ENCODE assay signal across 1 cellular context in the genomic region with DNA sequence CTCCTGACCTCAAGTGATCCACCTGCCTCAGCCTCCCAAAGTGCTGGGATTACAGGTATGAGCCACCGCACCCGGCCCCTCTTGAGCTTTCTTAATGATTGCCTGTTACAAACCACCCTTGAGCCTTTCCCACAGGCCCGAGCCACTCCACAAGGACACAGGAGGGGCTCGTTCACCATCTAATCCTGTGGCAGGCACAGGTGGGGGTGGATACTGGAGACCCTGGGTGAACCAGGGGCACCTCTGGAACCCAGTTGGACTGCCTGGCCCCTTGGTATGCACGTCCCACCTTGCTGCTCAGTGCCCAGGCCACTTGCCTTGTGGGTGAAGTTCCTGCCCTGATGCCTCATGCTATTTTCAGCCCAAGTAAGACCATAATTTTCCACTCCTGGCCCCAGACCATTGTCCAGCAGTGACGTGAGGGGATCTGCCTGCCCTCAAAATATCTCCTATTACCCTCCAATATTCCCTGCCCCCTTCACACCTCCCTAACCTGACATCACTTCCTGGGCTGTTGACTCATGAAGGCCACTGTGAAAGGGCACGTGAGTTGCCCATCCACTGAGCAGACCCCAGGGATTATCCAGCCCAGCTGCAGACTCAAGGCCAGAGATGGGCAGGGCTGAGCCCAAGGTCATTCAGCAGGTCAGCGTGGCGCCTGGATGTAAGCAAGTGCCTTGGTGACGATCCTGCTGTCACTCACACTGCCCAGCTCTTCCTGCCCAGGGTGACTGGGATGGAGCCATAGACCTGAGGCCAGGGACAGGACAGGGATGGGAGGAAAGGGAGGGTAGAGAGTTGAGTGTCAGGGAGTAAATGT.
TF ChIP-seq lines count a peak whose summit lies in the region.

No MANE protein-coding gene starts in this region.

TF ChIP-seq in HepG2, 621 proteins besides CTCF, POLR2A, EP300 and RAD21 (continued from another document and continues in another):
- TF ChIP-seq, protein P1, sequence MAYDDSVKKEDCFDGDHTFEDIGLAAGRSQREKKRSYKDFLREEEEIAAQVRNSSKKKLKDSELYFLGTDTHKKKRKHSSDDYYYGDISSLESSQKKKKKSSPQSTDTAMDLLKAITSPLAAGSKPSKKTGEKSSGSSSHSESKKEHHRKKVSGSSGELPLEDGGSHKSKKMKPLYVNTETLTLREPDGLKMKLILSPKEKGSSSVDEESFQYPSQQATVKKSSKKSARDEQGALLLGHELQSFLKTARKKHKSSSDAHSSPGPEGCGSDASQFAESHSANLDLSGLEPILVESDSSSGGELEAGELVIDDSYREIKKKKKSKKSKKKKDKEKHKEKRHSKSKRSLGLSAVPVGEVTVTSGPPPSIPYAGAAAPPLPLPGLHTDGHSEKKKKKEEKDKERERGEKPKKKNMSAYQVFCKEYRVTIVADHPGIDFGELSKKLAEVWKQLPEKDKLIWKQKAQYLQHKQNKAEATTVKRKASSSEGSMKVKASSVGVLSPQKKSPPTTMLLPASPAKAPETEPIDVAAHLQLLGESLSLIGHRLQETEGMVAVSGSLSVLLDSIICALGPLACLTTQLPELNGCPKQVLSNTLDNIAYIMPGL (CRISPR knock-in tag; IDR thresholded peaks at IDR 0.05; ENCODE audit: borderline replicate concordance in 1 of 2, low read depth in 1 of 2): no peak
- TF ChIP-seq, protein P2, sequence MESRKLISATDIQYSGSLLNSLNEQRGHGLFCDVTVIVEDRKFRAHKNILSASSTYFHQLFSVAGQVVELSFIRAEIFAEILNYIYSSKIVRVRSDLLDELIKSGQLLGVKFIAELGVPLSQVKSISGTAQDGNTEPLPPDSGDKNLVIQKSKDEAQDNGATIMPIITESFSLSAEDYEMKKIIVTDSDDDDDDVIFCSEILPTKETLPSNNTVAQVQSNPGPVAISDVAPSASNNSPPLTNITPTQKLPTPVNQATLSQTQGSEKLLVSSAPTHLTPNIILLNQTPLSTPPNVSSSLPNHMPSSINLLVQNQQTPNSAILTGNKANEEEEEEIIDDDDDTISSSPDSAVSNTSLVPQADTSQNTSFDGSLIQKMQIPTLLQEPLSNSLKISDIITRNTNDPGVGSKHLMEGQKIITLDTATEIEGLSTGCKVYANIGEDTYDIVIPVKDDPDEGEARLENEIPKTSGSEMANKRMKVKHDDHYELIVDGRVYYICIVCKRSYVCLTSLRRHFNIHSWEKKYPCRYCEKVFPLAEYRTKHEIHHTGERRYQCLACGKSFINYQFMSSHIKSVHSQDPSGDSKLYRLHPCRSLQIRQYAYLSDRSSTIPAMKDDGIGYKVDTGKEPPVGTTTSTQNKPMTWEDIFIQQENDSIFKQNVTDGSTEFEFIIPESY (CRISPR knock-in tag; IDR thresholded peaks at IDR 0.05): no peak
- TF ChIP-seq ATM (IDR thresholded peaks at IDR 0.05; ENCODE audit: borderline replicate concordance) (no peak), ZNF674 (CRISPR knock-in tag; IDR thresholded peaks at IDR 0.05; ENCODE audit: low read depth) (no peak), HNRNPLL (IDR thresholded peaks at IDR 0.05; ENCODE audit: low read depth, low read length, poor library complexity, severe bottlenecking) (no peak), POLR2AphosphoS5 (IDR thresholded peaks at IDR 0.05; ENCODE audit: low read depth, low read length) (no peak), NR2F1 (CRISPR knock-in tag; IDR thresholded peaks at IDR 0.05) (peak; percentile 63 to 73; a peak in 3 of 4 replicates), CEBPG (CRISPR knock-in tag; IDR thresholded peaks at IDR 0.05) (0 out of 2 replicates have a peak, but pooled peaks have one; percentile 17), ZKSCAN5 (CRISPR knock-in tag; IDR thresholded peaks at IDR 0.05) (0 out of 2 replicates have a peak, but pooled peaks have one; percentile 58), MED1 (CRISPR knock-in tag; IDR thresholded peaks at IDR 0.05) (peak; percentile 90), RFX5 (IDR thresholded peaks at IDR 0.05; ENCODE audit: low read depth, low read length) (no peak), ZKSCAN8 (CRISPR knock-in tag; IDR thresholded peaks at IDR 0.05; ENCODE audit: borderline replicate concordance) (no peak; the same call in 1 of the 2 replicates), MTF1 (CRISPR knock-in tag; IDR thresholded peaks at IDR 0.05) (no peak), SP1 (IDR thresholded peaks at IDR 0.05) (no peak), SP1 (CRISPR knock-in tag; IDR thresholded peaks at IDR 0.05) (no peak), KLF6 (CRISPR knock-in tag; IDR thresholded peaks at IDR 0.05) (no peak), NPAS2 (CRISPR knock-in tag; IDR thresholded peaks at IDR 0.05; ENCODE audit: borderline replicate concordance) (no peak), ZNF709 (CRISPR knock-in tag; IDR thresholded peaks at IDR 0.05) (no peak), SATB2 (CRISPR knock-in tag; IDR thresholded peaks at IDR 0.05) (no peak), ARNTL (CRISPR knock-in tag; IDR thresholded peaks at IDR 0.05) (peak; percentile 92), ZNF652 (CRISPR knock-in tag; IDR thresholded peaks at IDR 0.05; ENCODE audit: borderline replicate concordance, low read depth) (no peak), MAFF (IDR thresholded peaks at IDR 0.05; ENCODE audit: low read depth, low read length) (no peak), ZIK1 (CRISPR knock-in tag; IDR thresholded peaks at IDR 0.05; ENCODE audit: borderline replicate concordance, low read depth) (no peak), ZNF232 (CRISPR knock-in tag; IDR thresholded peaks at IDR 0.05; ENCODE audit: borderline replicate concordance) (no peak), ZFAT (CRISPR knock-in tag; conservative IDR thresholded peaks at IDR 0.05) (no peak), ZBTB7A (CRISPR knock-in tag; IDR thresholded peaks at IDR 0.05) (peak; percentile 94), ZSCAN25 (CRISPR knock-in tag; IDR thresholded peaks at IDR 0.05) (peak; percentile 55; the same call in 1 of the 2 replicates), RELA (CRISPR knock-in tag; IDR thresholded peaks at IDR 0.05) (no peak), ZSCAN30 (CRISPR knock-in tag; IDR thresholded peaks at IDR 0.05) (no peak), JUNB (CRISPR knock-in tag; IDR thresholded peaks at IDR 0.05; ENCODE audit: borderline replicate concordance) (no peak; the same call in 1 of the 2 replicates), PITX1 (CRISPR knock-in tag; IDR thresholded peaks at IDR 0.05) (peak; percentile 98)
- TF ChIP-seq, protein P3, sequence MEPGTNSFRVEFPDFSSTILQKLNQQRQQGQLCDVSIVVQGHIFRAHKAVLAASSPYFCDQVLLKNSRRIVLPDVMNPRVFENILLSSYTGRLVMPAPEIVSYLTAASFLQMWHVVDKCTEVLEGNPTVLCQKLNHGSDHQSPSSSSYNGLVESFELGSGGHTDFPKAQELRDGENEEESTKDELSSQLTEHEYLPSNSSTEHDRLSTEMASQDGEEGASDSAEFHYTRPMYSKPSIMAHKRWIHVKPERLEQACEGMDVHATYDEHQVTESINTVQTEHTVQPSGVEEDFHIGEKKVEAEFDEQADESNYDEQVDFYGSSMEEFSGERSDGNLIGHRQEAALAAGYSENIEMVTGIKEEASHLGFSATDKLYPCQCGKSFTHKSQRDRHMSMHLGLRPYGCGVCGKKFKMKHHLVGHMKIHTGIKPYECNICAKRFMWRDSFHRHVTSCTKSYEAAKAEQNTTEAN (CRISPR knock-in tag; conservative IDR thresholded peaks at IDR 0.05): no peak
- TF ChIP-seq, protein P4, sequence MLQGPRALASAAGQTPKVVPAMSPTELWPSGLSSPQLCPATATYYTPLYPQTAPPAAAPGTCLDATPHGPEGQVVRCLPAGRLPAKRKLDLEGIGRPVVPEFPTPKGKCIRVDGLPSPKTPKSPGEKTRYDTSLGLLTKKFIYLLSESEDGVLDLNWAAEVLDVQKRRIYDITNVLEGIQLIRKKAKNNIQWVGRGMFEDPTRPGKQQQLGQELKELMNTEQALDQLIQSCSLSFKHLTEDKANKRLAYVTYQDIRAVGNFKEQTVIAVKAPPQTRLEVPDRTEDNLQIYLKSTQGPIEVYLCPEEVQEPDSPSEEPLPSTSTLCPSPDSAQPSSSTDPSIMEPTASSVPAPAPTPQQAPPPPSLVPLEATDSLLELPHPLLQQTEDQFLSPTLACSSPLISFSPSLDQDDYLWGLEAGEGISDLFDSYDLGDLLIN (CRISPR knock-in tag; IDR thresholded peaks at IDR 0.05; ENCODE audit: borderline replicate concordance): no peak
- TF ChIP-seq, protein P5, sequence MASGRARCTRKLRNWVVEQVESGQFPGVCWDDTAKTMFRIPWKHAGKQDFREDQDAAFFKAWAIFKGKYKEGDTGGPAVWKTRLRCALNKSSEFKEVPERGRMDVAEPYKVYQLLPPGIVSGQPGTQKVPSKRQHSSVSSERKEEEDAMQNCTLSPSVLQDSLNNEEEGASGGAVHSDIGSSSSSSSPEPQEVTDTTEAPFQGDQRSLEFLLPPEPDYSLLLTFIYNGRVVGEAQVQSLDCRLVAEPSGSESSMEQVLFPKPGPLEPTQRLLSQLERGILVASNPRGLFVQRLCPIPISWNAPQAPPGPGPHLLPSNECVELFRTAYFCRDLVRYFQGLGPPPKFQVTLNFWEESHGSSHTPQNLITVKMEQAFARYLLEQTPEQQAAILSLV (CRISPR knock-in tag; IDR thresholded peaks at IDR 0.05; ENCODE audit: borderline replicate concordance): peak; percentile 53; the same call in 1 of the 2 replicates
- TF ChIP-seq, protein P6, sequence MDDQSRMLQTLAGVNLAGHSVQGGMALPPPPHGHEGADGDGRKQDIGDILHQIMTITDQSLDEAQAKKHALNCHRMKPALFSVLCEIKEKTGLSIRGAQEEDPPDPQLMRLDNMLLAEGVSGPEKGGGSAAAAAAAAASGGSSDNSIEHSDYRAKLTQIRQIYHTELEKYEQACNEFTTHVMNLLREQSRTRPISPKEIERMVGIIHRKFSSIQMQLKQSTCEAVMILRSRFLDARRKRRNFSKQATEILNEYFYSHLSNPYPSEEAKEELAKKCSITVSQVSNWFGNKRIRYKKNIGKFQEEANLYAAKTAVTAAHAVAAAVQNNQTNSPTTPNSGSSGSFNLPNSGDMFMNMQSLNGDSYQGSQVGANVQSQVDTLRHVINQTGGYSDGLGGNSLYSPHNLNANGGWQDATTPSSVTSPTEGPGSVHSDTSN (CRISPR knock-in tag; IDR thresholded peaks at IDR 0.05; ENCODE audit: borderline replicate concordance): 0 out of 2 replicates have a peak, but pooled peaks have one; percentile 45
- TF ChIP-seq, protein P7, sequence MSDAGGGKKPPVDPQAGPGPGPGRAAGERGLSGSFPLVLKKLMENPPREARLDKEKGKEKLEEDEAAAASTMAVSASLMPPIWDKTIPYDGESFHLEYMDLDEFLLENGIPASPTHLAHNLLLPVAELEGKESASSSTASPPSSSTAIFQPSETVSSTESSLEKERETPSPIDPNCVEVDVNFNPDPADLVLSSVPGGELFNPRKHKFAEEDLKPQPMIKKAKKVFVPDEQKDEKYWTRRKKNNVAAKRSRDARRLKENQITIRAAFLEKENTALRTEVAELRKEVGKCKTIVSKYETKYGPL (CRISPR knock-in tag; IDR thresholded peaks at IDR 0.05): 0 out of 2 replicates have a peak, but pooled peaks have one; percentile 33
- TF ChIP-seq, protein P8, sequence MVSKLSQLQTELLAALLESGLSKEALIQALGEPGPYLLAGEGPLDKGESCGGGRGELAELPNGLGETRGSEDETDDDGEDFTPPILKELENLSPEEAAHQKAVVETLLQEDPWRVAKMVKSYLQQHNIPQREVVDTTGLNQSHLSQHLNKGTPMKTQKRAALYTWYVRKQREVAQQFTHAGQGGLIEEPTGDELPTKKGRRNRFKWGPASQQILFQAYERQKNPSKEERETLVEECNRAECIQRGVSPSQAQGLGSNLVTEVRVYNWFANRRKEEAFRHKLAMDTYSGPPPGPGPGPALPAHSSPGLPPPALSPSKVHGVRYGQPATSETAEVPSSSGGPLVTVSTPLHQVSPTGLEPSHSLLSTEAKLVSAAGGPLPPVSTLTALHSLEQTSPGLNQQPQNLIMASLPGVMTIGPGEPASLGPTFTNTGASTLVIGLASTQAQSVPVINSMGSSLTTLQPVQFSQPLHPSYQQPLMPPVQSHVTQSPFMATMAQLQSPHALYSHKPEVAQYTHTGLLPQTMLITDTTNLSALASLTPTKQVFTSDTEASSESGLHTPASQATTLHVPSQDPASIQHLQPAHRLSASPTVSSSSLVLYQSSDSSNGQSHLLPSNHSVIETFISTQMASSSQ (IDR thresholded peaks at IDR 0.05; ENCODE audit: low read depth): 0 out of 2 replicates have a peak, but pooled peaks have one; percentile 14
- TF ChIP-seq, protein P8 (CRISPR knock-in tag; IDR thresholded peaks at IDR 0.05; ENCODE audit: borderline replicate concordance): peak; percentile 58; the same call in 1 of the 2 replicates
- TF ChIP-seq, protein P9, sequence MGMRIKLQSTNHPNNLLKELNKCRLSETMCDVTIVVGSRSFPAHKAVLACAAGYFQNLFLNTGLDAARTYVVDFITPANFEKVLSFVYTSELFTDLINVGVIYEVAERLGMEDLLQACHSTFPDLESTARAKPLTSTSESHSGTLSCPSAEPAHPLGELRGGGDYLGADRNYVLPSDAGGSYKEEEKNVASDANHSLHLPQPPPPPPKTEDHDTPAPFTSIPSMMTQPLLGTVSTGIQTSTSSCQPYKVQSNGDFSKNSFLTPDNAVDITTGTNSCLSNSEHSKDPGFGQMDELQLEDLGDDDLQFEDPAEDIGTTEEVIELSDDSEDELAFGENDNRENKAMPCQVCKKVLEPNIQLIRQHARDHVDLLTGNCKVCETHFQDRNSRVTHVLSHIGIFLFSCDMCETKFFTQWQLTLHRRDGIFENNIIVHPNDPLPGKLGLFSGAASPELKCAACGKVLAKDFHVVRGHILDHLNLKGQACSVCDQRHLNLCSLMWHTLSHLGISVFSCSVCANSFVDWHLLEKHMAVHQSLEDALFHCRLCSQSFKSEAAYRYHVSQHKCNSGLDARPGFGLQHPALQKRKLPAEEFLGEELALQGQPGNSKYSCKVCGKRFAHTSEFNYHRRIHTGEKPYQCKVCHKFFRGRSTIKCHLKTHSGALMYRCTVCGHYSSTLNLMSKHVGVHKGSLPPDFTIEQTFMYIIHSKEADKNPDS (CRISPR knock-in tag; IDR thresholded peaks at IDR 0.05): no peak
- TF ChIP-seq, protein P10, sequence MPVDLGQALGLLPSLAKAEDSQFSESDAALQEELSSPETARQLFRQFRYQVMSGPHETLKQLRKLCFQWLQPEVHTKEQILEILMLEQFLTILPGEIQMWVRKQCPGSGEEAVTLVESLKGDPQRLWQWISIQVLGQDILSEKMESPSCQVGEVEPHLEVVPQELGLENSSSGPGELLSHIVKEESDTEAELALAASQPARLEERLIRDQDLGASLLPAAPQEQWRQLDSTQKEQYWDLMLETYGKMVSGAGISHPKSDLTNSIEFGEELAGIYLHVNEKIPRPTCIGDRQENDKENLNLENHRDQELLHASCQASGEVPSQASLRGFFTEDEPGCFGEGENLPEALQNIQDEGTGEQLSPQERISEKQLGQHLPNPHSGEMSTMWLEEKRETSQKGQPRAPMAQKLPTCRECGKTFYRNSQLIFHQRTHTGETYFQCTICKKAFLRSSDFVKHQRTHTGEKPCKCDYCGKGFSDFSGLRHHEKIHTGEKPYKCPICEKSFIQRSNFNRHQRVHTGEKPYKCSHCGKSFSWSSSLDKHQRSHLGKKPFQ (CRISPR knock-in tag; IDR thresholded peaks at IDR 0.05; ENCODE audit: insufficient replicate concordance): no peak
